ENCODE assay signal across 8 cellular contexts in genomic region chr16:58733248-58733670, GRCh38. TPM values are rescaled to one million over a fixed set of nuclear protein-coding genes. Genes with fewer than 3 reads are reported as not detected.
A peak's percentile ranks its signal among the peaks of the same experiment; 100 is the strongest.
DNase-seq lines count a peak whose midpoint lies in the region; ATAC-seq and TF ChIP-seq lines count a peak whose summit lies in the region.

No MANE protein-coding gene starts in this region.

- intact Hi-C loops in activated CD4-positive, alpha-beta T cell treated with anti-CD3 and anti-CD28 coated beads for 36 hours (cut with DNase I, micrococcal nuclease): loop anchor here (1.0 to 10.0 kb wide), 7 partner anchors 103 to 604 kb away; partner anchors contain the start of genes SETD6 (in 2 of the 2), CFAP20 (in 1 of the 2), CSNK2A2 (in 1 of the 2) and GINS3 (in 1 of the 2)
- intact Hi-C loops in activated CD8-positive, alpha-beta T cell treated with anti-CD3 and anti-CD28 coated beads for 36 hours (cut with micrococcal nuclease): loop anchor here (5.0 kb wide), 1 partner anchor 216 kb away; the partner anchor contains the start of gene SETD6

- H3K27me3 ChIP-seq in cardiac muscle cell: no peaks in the 10 kb centered on the region

- H3K27ac ChIP-seq in cardiac muscle cell: peak overlapping the region; percentile 38

- CTCF ChIA-PET in activated CD4-positive, alpha-beta T cell treated with anti-CD3 and anti-CD28 coated beads for 36 hours (lab: Charles Lee): interaction anchor here (0.6 to 2.7 kb wide), 7 partner anchors 8 to 1443 kb away, joined by 3 to 10 read pairs (median 3); partner anchors contain the start of gene SLC38A7
- CTCF ChIA-PET in activated CD8-positive, alpha-beta T cell treated with anti-CD3 and anti-CD28 coated beads for 36 hours (lab: Charles Lee): interaction anchor here (0.7 to 4.4 kb wide), 3 partner anchors 23 to 558 kb away, joined by 3 to 32 read pairs (median 3); no protein-coding TSS in a partner anchor

- no peaks in the 10 kb centered on the region for H3K27me3 Mint-ChIP-seq in activated CD4-positive, alpha-beta T cell treated with anti-CD3 and anti-CD28 coated beads for 36 hours
- no peaks in the 10 kb centered on the region for H3K27me3 Mint-ChIP-seq in activated CD8-positive, alpha-beta T cell treated with anti-CD3 and anti-CD28 coated beads for 36 hours
- H3K27me3 Mint-ChIP-seq in progenitor cell of endocrine pancreas: no peaks in the 10 kb centered on the region

- peak overlapping the region; percentile 92 for H3K4me3 Mint-ChIP-seq in activated CD4-positive, alpha-beta T cell treated with anti-CD3 and anti-CD28 coated beads for 36 hours
- H3K4me3 Mint-ChIP-seq in activated CD8-positive, alpha-beta T cell treated with anti-CD3 and anti-CD28 coated beads for 36 hours: peak overlapping the region; percentile 96
- H3K4me3 Mint-ChIP-seq in progenitor cell of endocrine pancreas (ENCODE audit: low read depth): peak overlapping the region; percentile 99

- POLR2A ChIA-PET in activated CD4-positive, alpha-beta T cell treated with anti-CD3 and anti-CD28 coated beads for 36 hours (lab: Charles Lee): no interaction called here
- POLR2A ChIA-PET in activated CD8-positive, alpha-beta T cell treated with anti-CD3 and anti-CD28 coated beads for 36 hours (lab: Charles Lee): interaction anchor here (1.0 to 2.0 kb wide), 7 partner anchors 17 to 340 kb away, joined by 3 to 4 read pairs (median 4); partner anchors contain the start of genes CNOT1, GINS3, NDRG4 and SLC38A7

- DNase-seq in activated CD4-positive, alpha-beta T cell treated with anti-CD3 and anti-CD28 coated beads for 36 hours: no peak
- DNase-seq in activated CD4-positive, alpha-beta T cell treated with anti-CD3 and anti-CD28 coated beads, Interleukin-2, amount 50 U/mL, for 48 hours: no peak
- DNase-seq in activated CD8-positive, alpha-beta T cell treated with anti-CD3 and anti-CD28 coated beads for 36 hours: no peak
- peak in 1 of 2 donors; percentile 22 for DNase-seq in cardiac muscle cell (ENCODE audit: low read depth in 1 of 2, low spot score in 1 of 2)
- no peak for DNase-seq in progenitor cell of endocrine pancreas (ENCODE audit: low spot score, unreplicated experiment)
- no peak for DNase-seq in stimulated activated CD4-positive, alpha-beta T cell treated with anti-CD3 and anti-CD28 coated beads, Interleukin-2, amount 100 ng/mL, for 24 hours
- no peak for DNase-seq in DMS153 treated with DMSO at 0.1 percent for 48 hours (lab: John Stamatoyannopoulos, UW; ENCODE audit: unreplicated experiment)
- DNase-seq in ureter (ENCODE audit: low spot score): no peak

- H3K4me3 ChIP-seq in cardiac muscle cell: peak overlapping the region; percentile 84

- H3K4me1 ChIP-seq in cardiac muscle cell (ENCODE audit: low read depth): peaks cover 19% of the 10 kb centered on the region

- H3K4me1 Mint-ChIP-seq in activated CD4-positive, alpha-beta T cell treated with anti-CD3 and anti-CD28 coated beads for 36 hours: peaks cover 43% of the 10 kb centered on the region
- peaks cover 41% of the 10 kb centered on the region for H3K4me1 Mint-ChIP-seq in activated CD8-positive, alpha-beta T cell treated with anti-CD3 and anti-CD28 coated beads for 36 hours (ENCODE audit: low read depth)
- H3K4me1 Mint-ChIP-seq in progenitor cell of endocrine pancreas (ENCODE audit: low read depth): peaks cover 8% of the 10 kb centered on the region

- no peak for TF ChIP-seq CTCF in activated CD8-positive, alpha-beta T cell treated with anti-CD3 and anti-CD28 coated beads for 36 hours (IDR thresholded peaks at IDR 0.05)
- TF ChIP-seq CTCF in cardiac muscle cell (IDR thresholded peaks at IDR 0.05; ENCODE audit: low read depth, low read length): no peak
- no peak for TF ChIP-seq CTCF in progenitor cell of endocrine pancreas (IDR thresholded peaks at IDR 0.05; ENCODE audit: unreplicated experiment)

- no peaks in the 10 kb centered on the region for H3K9me3 ChIP-seq in cardiac muscle cell (ENCODE audit: low read depth)

- H3K36me3 ChIP-seq in cardiac muscle cell: no peaks in the 10 kb centered on the region

- H3K9me3 Mint-ChIP-seq in activated CD4-positive, alpha-beta T cell treated with anti-CD3 and anti-CD28 coated beads for 36 hours (ENCODE audit: low read depth): no peaks in the 10 kb centered on the region
- H3K9me3 Mint-ChIP-seq in activated CD8-positive, alpha-beta T cell treated with anti-CD3 and anti-CD28 coated beads for 36 hours: no peaks in the 10 kb centered on the region
- H3K9me3 Mint-ChIP-seq in progenitor cell of endocrine pancreas (ENCODE audit: low read depth): no peaks in the 10 kb centered on the region

- peaks cover 22% of the 10 kb centered on the region for H3K36me3 Mint-ChIP-seq in activated CD4-positive, alpha-beta T cell treated with anti-CD3 and anti-CD28 coated beads for 36 hours (ENCODE audit: low read depth)
- H3K36me3 Mint-ChIP-seq in activated CD8-positive, alpha-beta T cell treated with anti-CD3 and anti-CD28 coated beads for 36 hours (ENCODE audit: low read depth): peaks cover 31% of the 10 kb centered on the region
- H3K36me3 Mint-ChIP-seq in progenitor cell of endocrine pancreas (ENCODE audit: insufficient read depth): peaks cover 1% of the 10 kb centered on the region

- ATAC-seq in activated CD4-positive, alpha-beta T cell treated with anti-CD3 and anti-CD28 coated beads for 36 hours: no peak
- no peak for ATAC-seq in activated CD8-positive, alpha-beta T cell treated with anti-CD3 and anti-CD28 coated beads for 36 hours

- H3K27ac Mint-ChIP-seq in activated CD4-positive, alpha-beta T cell treated with anti-CD3 and anti-CD28 coated beads for 36 hours: peak overlapping the region; percentile 92
- peak overlapping the region; percentile 93 for H3K27ac Mint-ChIP-seq in activated CD8-positive, alpha-beta T cell treated with anti-CD3 and anti-CD28 coated beads for 36 hours
- H3K27ac Mint-ChIP-seq in progenitor cell of endocrine pancreas: peak overlapping the region; percentile 18

RNA-seq across cellular contexts. Expression of gene GOT2, which starts 0.9 kb away (rescaled TPM):
- 100 to 1,000 TPM; 128 to 133 TPM for total RNA-seq in activated CD4-positive, alpha-beta T cell treated with anti-CD3 and anti-CD28 coated beads for 36 hours
- 100 to 1,000 TPM; 159 to 166 TPM for total RNA-seq in activated CD8-positive, alpha-beta T cell treated with anti-CD3 and anti-CD28 coated beads for 36 hours
- total RNA-seq in cardiac muscle cell: 99.2 and 116 TPM in 2 replicates
- polyA plus RNA-seq in cardiac muscle cell: 201 and 211 TPM in 2 replicates
- total RNA-seq in progenitor cell of endocrine pancreas: 79.8 and 82.9 TPM in 2 replicates
- total RNA-seq in ureter: 146 TPM

RNA-seq across cellular contexts. Expression of gene SLC38A7, which starts 48.7 kb away (rescaled TPM):
- total RNA-seq in activated CD4-positive, alpha-beta T cell treated with anti-CD3 and anti-CD28 coated beads for 36 hours: 1 to 10 TPM; 4.5 to 6.5 TPM
- 1 to 10 TPM; 5.1 to 6.0 TPM for total RNA-seq in activated CD8-positive, alpha-beta T cell treated with anti-CD3 and anti-CD28 coated beads for 36 hours
- total RNA-seq in cardiac muscle cell (12.2 and 14.5 TPM in 2 replicates), progenitor cell of endocrine pancreas (43.4 and 43.7 TPM in 2 replicates), ureter (14.6 TPM)
- polyA plus RNA-seq in cardiac muscle cell: 11.9 and 22.4 TPM in 2 replicates

Comparison
In these comparisons a context has a peak if more than half of its experiments do, and no peak if none do; other contexts are left out.
1. H3K27ac Mint-ChIP-seq: peak in every context shown above with its lines; median percentile 93 in activated CD8-positive, alpha-beta T cell treated with anti-CD3 and anti-CD28 coated beads for 36 hours; 92 in activated CD4-positive, alpha-beta T cell treated with anti-CD3 and anti-CD28 coated beads for 36 hours; 18 in progenitor cell of endocrine pancreas.